ENCODE assay signal across 8 cellular contexts in genomic region chrX:149527705-149528104, GRCh38. TPM values are rescaled to one million over a fixed set of nuclear protein-coding genes. Genes with fewer than 3 reads are reported as not detected.
DNase-seq lines count a peak whose midpoint lies in the region; ATAC-seq, FAIRE-seq and TF ChIP-seq lines count a peak whose summit lies in the region.

No MANE protein-coding gene starts in this region.

- H3K4me3 ChIP-seq in bronchial epithelial cell (ENCODE audit: low read depth, low read length) (no peak overlapping the region), mucosa of descending colon (no peak overlapping the region), coronary artery (no peak overlapping the region)

- H3K27ac ChIP-seq in coronary artery = no peak overlapping the region

- no peaks in the 10 kb centered on the region for H3K4me1 ChIP-seq in mucosa of descending colon (ENCODE audit: low read depth)

- no peaks in the 10 kb centered on the region for H3K9me3 ChIP-seq in mucosa of descending colon

- H3K36me3 ChIP-seq in bronchial epithelial cell (ENCODE audit: control insufficient read depth, insufficient read depth, low read length) = no peaks in the 10 kb centered on the region
- no peaks in the 10 kb centered on the region for H3K36me3 ChIP-seq in mucosa of descending colon (ENCODE audit: low read depth)

- intact Hi-C loops in mucosa of descending colon (cut with DNase I, micrococcal nuclease) = no loop called here

- peak; percentile 51 for TF ChIP-seq CTCF in bronchial epithelial cell (IDR thresholded peaks at IDR 0.05; ENCODE audit: insufficient read depth, low read length, severe bottlenecking)
- TF ChIP-seq CTCF in mucosa of descending colon (IDR thresholded peaks at IDR 0.05) = no peak
- no peak for TF ChIP-seq CTCF in GM20000 (IDR thresholded peaks at IDR 0.05; ENCODE audit: extremely low read depth, missing control alignments)
- no peak for TF ChIP-seq CTCF in coronary artery (IDR thresholded peaks at IDR 0.05)

- peak; percentile 45 for ATAC-seq in GM18867 (IDR thresholded peaks at IDR 0.05; ENCODE audit: unreplicated experiment)
- peak; percentile 44 for ATAC-seq in mucosa of descending colon

- no peaks in the 10 kb centered on the region for H3K27me3 ChIP-seq in bronchial epithelial cell (ENCODE audit: control insufficient read depth, insufficient read depth, low read length)

- no peak for FAIRE-seq in bronchial epithelial cell (lab: Jason Lieb, UNC)

- DNase-seq in NCI-H2171 treated with DMSO at 0.1 percent for 48 hours (lab: John Stamatoyannopoulos, UW) (peak; percentile 28), NCI-H2171 (lab: John Stamatoyannopoulos, UW) (no peak), NCI-H69 (lab: John Stamatoyannopoulos, UW) (peak; percentile 56), bronchial epithelial cell (ENCODE audit: low read depth) (peak; percentile 49), mucosa of descending colon (peak in 1 of 3 donors; percentile 22), GM20000 (ENCODE audit: low spot score) (no peak), coronary artery (ENCODE audit: low spot score) (no peak)

RNA-seq across cellular contexts. Expression of gene EOLA1, which starts 13.1 kb away (rescaled TPM):
- total RNA-seq in bronchial epithelial cell (19.5 and 20.1 TPM in 2 replicates), mucosa of descending colon (10 to 100 TPM; 29.1 to 36.9 (median 34.0) TPM)

RNA-seq across cellular contexts. Expression of gene HSFX3, which starts 22.0 kb away (rescaled TPM):
- total RNA-seq in bronchial epithelial cell = not detected in 2 replicates
- not detected for total RNA-seq in mucosa of descending colon

RNA-seq across cellular contexts. Expression of gene IDS, which starts 22.6 kb away (rescaled TPM):
- total RNA-seq in bronchial epithelial cell (12.4 and 21.5 TPM in 2 replicates), mucosa of descending colon (10 to 100 TPM; 38.7 to 84.3 (median 54.7) TPM)

RNA-seq across cellular contexts. Expression of gene MAGEA9B, which starts 59.6 kb away (rescaled TPM):
- total RNA-seq in bronchial epithelial cell (not detected in 2 replicates), mucosa of descending colon (not detected)

Comparison
In these comparisons a context has a peak if more than half of its experiments do, and no peak if none do; other contexts are left out.
1. DNase-seq: peak in NCI-H2171 treated with DMSO at 0.1 percent for 48 hours (single experiment), NCI-H69 (single experiment) and bronchial epithelial cell (single experiment); none in NCI-H2171 (single experiment), GM20000 (single experiment) and coronary artery (single experiment).